Comparison of ENCODE assay signal across 14 cellular contexts in genomic region chr15:60583946-60584345, GRCh38.
DNase-seq lines count a peak whose midpoint lies in the region; ATAC-seq and TF ChIP-seq lines count a peak whose summit lies in the region.
"Had no signal": no experiment of that assay in that cellular context is flagged by ENCODE, and none has a peak within 500 bp of the region (broad histone marks: within the 10 kb centered on the region; RNA-seq: fewer than 3 reads in every experiment).

No MANE protein-coding gene starts in this region.

- intact Hi-C loops in left lung (cut with DNase I) (loop anchor here in 1 of 2 donors (10.0 kb wide), 1 partner anchor 331 kb away; no protein-coding TSS in a partner anchor), MCF 10A (cut with micrococcal nuclease) (loop anchor here (2.0 to 10.0 kb wide), 2 partner anchors 77 to 1251 kb away; no protein-coding TSS in a partner anchor)

- no peaks in the 10 kb centered on the region for H3K9me3 ChIP-seq in left lung

- no peak for TF ChIP-seq CTCF in GM12865 (IDR thresholded peaks at IDR 0.05; ENCODE audit: insufficient read depth, low read depth, low read length, missing control alignments)
- TF ChIP-seq CTCF in WTC11 (IDR thresholded peaks at IDR 0.05): no peak
- TF ChIP-seq CTCF in left lung (IDR thresholded peaks at IDR 0.05): no peak
- no peak for TF ChIP-seq CTCF in MCF 10A (IDR thresholded peaks at IDR 0.05; ENCODE audit: unreplicated experiment)

- H3K27me3 Mint-ChIP-seq in WTC11 (ENCODE audit: low read depth) (peaks cover 2% of the 10 kb centered on the region), MCF 10A (ENCODE audit: insufficient read depth, unreplicated experiment) (no peaks in the 10 kb centered on the region)

- peaks cover 6 to 21% of the 10 kb centered on the region in 2 donors for H3K4me1 ChIP-seq in left lung

- peaks cover 0 to 7% of the 10 kb centered on the region in 2 donors for H3K27me3 ChIP-seq in left lung
- H3K27me3 ChIP-seq: dorsolateral prefrontal cortex had no signal

- DNase-seq in DMS53 (lab: John Stamatoyannopoulos, UW) (peak; percentile 25), DMS53 treated with DMSO at 0.1 percent for 48 hours (lab: John Stamatoyannopoulos, UW; ENCODE audit: unreplicated experiment) (no peak), GM12865 (ENCODE audit: low read depth) (peak; percentile 84), WTC11 (ENCODE audit: low spot score) (no peak), left lung (no peak), MCF 10A (ENCODE audit: unreplicated experiment) (no peak)
- DNase-seq: activated CD8-positive, alpha-beta memory T cell treated with anti-CD3 and anti-CD28 coated beads, Interleukin-2, amount 50 U/mL, for 4 hours; DMS79; dorsolateral prefrontal cortex; NCI-H1105 treated with DMSO at 0.1 percent for 48 hours had no signal

- POLR2A ChIA-PET in WTC11 (lab: Charles Lee) (no interaction called here), MCF 10A (lab: Yijun Ruan, JAX) (interaction anchor here (0.7 to 1.7 kb wide), 3 partner anchors 58 to 644 kb away, joined by 3 to 6 read pairs (median 6); no protein-coding TSS in a partner anchor)

- H3K9me3 Mint-ChIP-seq in WTC11 (no peaks in the 10 kb centered on the region), MCF 10A (ENCODE audit: unreplicated experiment) (no peaks in the 10 kb centered on the region)
- H3K9me3 Mint-ChIP-seq: neural crest cell had no signal

- no TSS peak for BruUV-seq in MCF 10A (replicated peaks; lab: Mats Ljungman, UMichigan)

- ATAC-seq in WTC11: peak; percentile 85
- ATAC-seq in left lung: peak; percentile 33
- ATAC-seq in HG02981 (IDR thresholded peaks at IDR 0.05; ENCODE audit: unreplicated experiment): no peak
- no peak for ATAC-seq in HG03039 (IDR thresholded peaks at IDR 0.05; ENCODE audit: unreplicated experiment)

- no peaks in the 10 kb centered on the region for H3K36me3 ChIP-seq in left lung

- H3K4me1 Mint-ChIP-seq in WTC11 (peaks cover 38% of the 10 kb centered on the region), MCF 10A (ENCODE audit: insufficient read depth, unreplicated experiment) (peaks cover 6% of the 10 kb centered on the region)

- H3K27ac ChIP-seq in left lung: peak overlapping the region in 1 of 2 donors; percentile 38
- H3K27ac ChIP-seq: 22Rv1, dorsolateral prefrontal cortex had no signal

- H3K4me3 Mint-ChIP-seq in WTC11 (no peak overlapping the region), MCF 10A (ENCODE audit: unreplicated experiment) (no peak overlapping the region)
- H3K4me3 Mint-ChIP-seq: neural crest cell had no signal

- CTCF ChIA-PET in WTC11 (lab: Charles Lee): interaction anchor here (0.7 to 4.7 kb wide), 10 partner anchors 9 to 1250 kb away, joined by 3 to 45 read pairs (median 4); no protein-coding TSS in a partner anchor
- CTCF ChIA-PET in MCF 10A (lab: Yijun Ruan, JAX): interaction anchor here (0.7 to 10.9 kb wide), 9 partner anchors 11 to 1475 kb away, joined by 3 to 163 read pairs (median 5); no protein-coding TSS in a partner anchor

- H3K4me3 ChIP-seq in GM12865 (ENCODE audit: low read depth, low read length) (peak overlapping the region; percentile 55), left lung (no peak overlapping the region)
- H3K4me3 ChIP-seq: dorsolateral prefrontal cortex had no signal

- H3K27ac Mint-ChIP-seq in WTC11 (no peak overlapping the region; the same call in 1 of the 2 replicates), MCF 10A (ENCODE audit: low read depth, unreplicated experiment) (no peak overlapping the region)

- no peaks in the 10 kb centered on the region for H3K36me3 Mint-ChIP-seq in WTC11
- no peaks in the 10 kb centered on the region for H3K36me3 Mint-ChIP-seq in MCF 10A (ENCODE audit: insufficient read depth, unreplicated experiment)

TF ChIP-seq in WTC11, 78 proteins besides CTCF, POLR2A, EP300 and RAD21:
- no peak for TF ChIP-seq FOXK1 (CRISPR knock-in tag; IDR thresholded peaks at IDR 0.05)
- 0 out of 2 replicates have a peak, but pooled peaks have one; percentile 12 for TF ChIP-seq ZNF317 (CRISPR knock-in tag; IDR thresholded peaks at IDR 0.05; ENCODE audit: borderline replicate concordance, low read depth)
- TF ChIP-seq SMAD4 (CRISPR knock-in tag; IDR thresholded peaks at IDR 0.05): no peak
- TF ChIP-seq ZNF671 (CRISPR knock-in tag; IDR thresholded peaks at IDR 0.05): no peak
- TF ChIP-seq GABPB1 (CRISPR knock-in tag; IDR thresholded peaks at IDR 0.05): peak; percentile 98
- no peak for TF ChIP-seq FOXP4 (CRISPR knock-in tag; IDR thresholded peaks at IDR 0.05)
- TF ChIP-seq ZBTB43 (CRISPR knock-in tag; IDR thresholded peaks at IDR 0.05): no peak

Comparison
In these comparisons a context has a peak if more than half of its experiments do, and no peak if none do; other contexts are left out.
1. DNase-seq: peak in DMS53 (single experiment) and GM12865 (single experiment); none in DMS53 treated with DMSO at 0.1 percent for 48 hours (single experiment), WTC11 (single experiment), left lung (0 of 2) and MCF 10A (single experiment).
2. ATAC-seq: peak in WTC11 (single experiment) and left lung (single experiment); none in HG02981 (single experiment) and HG03039 (single experiment).